In genomic region chr15:31392761-31393401, GRCh38 we compare ENCODE assay signal across 8 cellular contexts.
A peak's percentile ranks its signal among the peaks of the same experiment; 100 is the strongest.
DNase-seq lines count a peak whose midpoint lies in the region; ATAC-seq lines count a peak whose summit lies in the region.

No MANE protein-coding gene starts in this region.

- peak overlapping the region in 1 of 3 donors; percentile 77 for H3K27ac Mint-ChIP-seq in CD4-positive, CD25-positive, alpha-beta regulatory T cell
- H3K27ac Mint-ChIP-seq in IgD-negative memory B cell = peak overlapping the region in 2 of 3 donors; percentile 43 to 56
- H3K27ac Mint-ChIP-seq in naive thymus-derived CD8-positive, alpha-beta T cell = peak overlapping the region; percentile 79 to 98 (median 96)

- peak overlapping the region; percentile 44 for H3K4me3 ChIP-seq in CD4-positive, CD25-positive, alpha-beta regulatory T cell (ENCODE audit: low read depth, low read length)

- H3K27me3 ChIP-seq in CD4-positive, CD25-positive, alpha-beta regulatory T cell (ENCODE audit: control insufficient read depth, insufficient read depth, low read length) = no peaks in the 10 kb centered on the region

- POLR2A ChIA-PET in naive thymus-derived CD8-positive, alpha-beta T cell (lab: Charles Lee) = interaction anchor here (0.6 to 14.1 kb wide), 24 partner anchors 9 to 179 kb away, joined by 3 to 308 read pairs (median 6); partner anchors contain the start of gene KLF13

- H3K9me3 Mint-ChIP-seq in CD4-positive, CD25-positive, alpha-beta regulatory T cell = peaks cover 0 to 4% (median 0%) of the 10 kb centered on the region in 7 donors
- H3K9me3 Mint-ChIP-seq in IgD-negative memory B cell = no peaks in the 10 kb centered on the region
- H3K9me3 Mint-ChIP-seq in naive thymus-derived CD8-positive, alpha-beta T cell = no peaks in the 10 kb centered on the region

- no peak overlapping the region for H3K27ac ChIP-seq in CD4-positive, CD25-positive, alpha-beta regulatory T cell (ENCODE audit: insufficient read depth, low read length, poor library complexity, severe bottlenecking)

- H3K9me3 ChIP-seq in CD4-positive, CD25-positive, alpha-beta regulatory T cell (ENCODE audit: control insufficient read depth in 2 of 2, low read length in 2 of 2) = no peaks in the 10 kb centered on the region

- H3K36me3 Mint-ChIP-seq in CD4-positive, CD25-positive, alpha-beta regulatory T cell = no peaks in the 10 kb centered on the region
- no peaks in the 10 kb centered on the region for H3K36me3 Mint-ChIP-seq in IgD-negative memory B cell
- H3K36me3 Mint-ChIP-seq in naive thymus-derived CD8-positive, alpha-beta T cell = no peaks in the 10 kb centered on the region

- no peaks in the 10 kb centered on the region for H3K36me3 ChIP-seq in CD4-positive, CD25-positive, alpha-beta regulatory T cell (ENCODE audit: control insufficient read depth, insufficient read depth, low read length)

- H3K27me3 Mint-ChIP-seq in CD4-positive, CD25-positive, alpha-beta regulatory T cell = peaks cover 7% of the 10 kb centered on the region
- no peaks in the 10 kb centered on the region for H3K27me3 Mint-ChIP-seq in IgD-negative memory B cell
- no peaks in the 10 kb centered on the region for H3K27me3 Mint-ChIP-seq in naive thymus-derived CD8-positive, alpha-beta T cell

- peaks cover 20% of the 10 kb centered on the region for H3K4me1 ChIP-seq in CD4-positive, CD25-positive, alpha-beta regulatory T cell (ENCODE audit: control insufficient read depth, insufficient read depth, low read length, poor library complexity, severe bottlenecking)

- DNase-seq in CD4-positive, CD25-positive, alpha-beta regulatory T cell = no peak
- DNase-seq in dermis blood vessel endothelial cell (peak; percentile 21), Ammon's horn (ENCODE audit: low spot score) (no peak), NCI-H510A (lab: John Stamatoyannopoulos, UW) (no peak), NCI-H2196 (lab: John Stamatoyannopoulos, UW; ENCODE audit: unreplicated experiment) (no peak)
- DNase-seq in naive thymus-derived CD8-positive, alpha-beta T cell = peak in 2 of 10 donors; percentile 29 to 31

- peak overlapping the region; percentile 65 to 94 (median 88) for H3K4me3 Mint-ChIP-seq in CD4-positive, CD25-positive, alpha-beta regulatory T cell
- peak overlapping the region; percentile 88 to 97 (median 92) for H3K4me3 Mint-ChIP-seq in IgD-negative memory B cell
- H3K4me3 Mint-ChIP-seq in naive thymus-derived CD8-positive, alpha-beta T cell = peak overlapping the region; percentile 86 to 97 (median 95)

- peak; percentile 5 to 6 for ATAC-seq in CD4-positive, CD25-positive, alpha-beta regulatory T cell (ENCODE audit: low read depth in 2 of 2)
- ATAC-seq in GM19467 (IDR thresholded peaks at IDR 0.05; ENCODE audit: unreplicated experiment) = peak; percentile 21
- peak; percentile 27 to 37 for ATAC-seq in naive thymus-derived CD8-positive, alpha-beta T cell

- H3K4me1 Mint-ChIP-seq in CD4-positive, CD25-positive, alpha-beta regulatory T cell = peaks cover 6 to 33% (median 18%) of the 10 kb centered on the region in 4 donors
- H3K4me1 Mint-ChIP-seq in IgD-negative memory B cell = peaks cover 8 to 12% (median 8%) of the 10 kb centered on the region in 3 donors
- peaks cover 29 to 62% (median 54%) of the 10 kb centered on the region in 4 donors for H3K4me1 Mint-ChIP-seq in naive thymus-derived CD8-positive, alpha-beta T cell
